In the genomic region with DNA sequence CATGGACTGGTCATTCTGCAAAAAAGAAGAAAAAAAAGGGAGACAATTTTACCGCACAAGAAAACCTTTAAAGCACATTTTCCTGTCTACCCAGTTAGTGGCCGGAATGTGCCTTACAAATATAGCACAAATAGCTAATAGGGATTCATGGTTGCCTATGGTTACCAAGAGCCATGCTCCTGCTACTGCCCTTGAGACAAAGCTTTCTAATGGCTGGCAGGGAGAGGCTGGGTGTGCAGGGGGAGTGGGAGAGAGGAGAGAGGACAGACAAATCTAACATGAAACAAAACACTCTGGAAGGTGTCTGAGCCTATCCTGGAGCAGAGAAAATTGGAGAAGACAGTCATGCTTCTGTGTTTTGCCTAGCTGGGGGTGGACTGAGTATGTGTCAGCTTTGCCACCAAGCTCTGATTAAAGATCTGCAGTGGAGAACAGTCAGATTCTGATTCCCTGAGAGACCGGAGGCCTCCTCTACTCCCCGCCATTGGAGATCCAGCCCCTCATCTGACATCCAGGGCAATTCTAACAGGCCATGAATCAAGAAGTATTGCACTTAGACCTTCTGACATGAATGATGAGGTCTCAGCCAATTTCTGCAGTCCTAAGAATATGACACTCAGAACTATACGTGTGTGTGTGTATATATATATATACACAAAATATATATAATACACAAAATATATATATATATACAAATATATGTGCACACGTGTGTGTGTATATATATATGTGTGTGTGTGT, we compare ENCODE assay signal across 1 cellular context.
TF ChIP-seq lines count a peak whose summit lies in the region.

No MANE protein-coding gene starts in this region.

TF ChIP-seq in SK-N-SH, 30 proteins besides CTCF, POLR2A, EP300 and RAD21 (continued from another document):
- no peak for TF ChIP-seq ELF1 (IDR thresholded peaks at IDR 0.05)
